1 cellular context compared by ENCODE assay signal in the genomic region with DNA sequence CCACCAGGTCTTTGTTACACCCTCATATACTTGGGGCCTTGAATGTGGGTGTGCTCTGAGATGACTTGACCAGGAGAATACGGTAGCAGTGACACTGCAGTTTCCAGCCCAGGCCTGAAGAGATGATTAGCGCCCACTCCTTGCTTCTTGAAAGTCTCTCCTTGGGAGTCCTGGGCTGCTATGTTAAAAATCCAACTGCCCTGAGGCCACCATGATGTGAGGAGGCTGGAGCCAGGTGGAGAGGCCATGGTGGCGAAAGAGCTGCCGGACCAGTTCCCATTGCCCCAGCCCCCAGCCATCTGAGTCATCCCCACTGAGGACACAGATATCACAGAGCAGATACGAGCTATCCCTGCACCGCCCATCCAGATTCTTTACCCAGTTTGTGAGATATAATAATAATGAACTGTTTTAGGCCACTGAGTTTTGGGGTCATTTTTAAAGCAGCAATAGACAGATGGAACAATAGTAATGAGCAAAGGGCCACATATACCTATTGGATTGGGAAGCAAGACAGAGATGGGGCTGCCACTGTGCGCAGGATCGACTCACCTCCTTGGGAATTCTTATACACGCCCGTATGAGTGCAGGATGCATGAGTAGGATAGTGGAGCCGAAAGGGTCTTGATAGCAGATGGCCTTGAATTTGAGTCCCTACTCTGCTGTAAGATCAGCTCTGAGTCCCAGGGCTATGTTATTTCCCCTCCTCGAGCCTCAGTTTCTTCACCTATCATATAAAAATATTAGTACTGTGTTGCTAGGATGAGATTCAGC.
A peak's percentile ranks its signal among the peaks of the same experiment; 100 is the strongest.
TF ChIP-seq lines count a peak whose summit lies in the region.

No MANE protein-coding gene starts in this region.

TF ChIP-seq in K562, 482 proteins besides CTCF, POLR2A, EP300 and RAD21 (continues in another document):
- TF ChIP-seq ZNF23 (CRISPR knock-in tag; IDR thresholded peaks at IDR 0.05) (no peak), SIN3A (IDR thresholded peaks at IDR 0.05; ENCODE audit: borderline replicate concordance in 2 of 2, control insufficient read depth in 1 of 2, low read depth in 2 of 2, low read length in 2 of 2) (no peak), MAFK (IDR thresholded peaks at IDR 0.05; ENCODE audit: low read length) (peak; percentile 75), SMAD4 (CRISPR knock-in tag; conservative IDR thresholded peaks at IDR 0.05) (no peak; the same call in 1 of the 2 replicates), ZNF274 (IDR thresholded peaks at IDR 0.05; ENCODE audit: borderline replicate concordance, low read depth, low read length) (no peak), TCFL5 (CRISPR knock-in tag; conservative IDR thresholded peaks at IDR 0.05) (no peak), EGR1 (conservative IDR thresholded peaks at IDR 0.05) (peak; percentile 44), RFX5 (IDR thresholded peaks at IDR 0.05; ENCODE audit: low read depth, low read length) (no peak), TAF9B (IDR thresholded peaks at IDR 0.05; ENCODE audit: partially characterized antibody) (no peak), RFX7 (CRISPR knock-in tag; IDR thresholded peaks at IDR 0.05) (no peak), CEBPB (tag; IDR thresholded peaks at IDR 0.05) (peak; percentile 20; the same call in 1 of the 2 replicates), MTF1 (CRISPR knock-in tag; IDR thresholded peaks at IDR 0.05; ENCODE audit: borderline replicate concordance) (no peak), ZNF41 (CRISPR knock-in tag; conservative IDR thresholded peaks at IDR 0.05) (no peak), DPF2 (IDR thresholded peaks at IDR 0.05) (peak; percentile 68; the same call in 1 of the 2 replicates), TAF1 (IDR thresholded peaks at IDR 0.05; ENCODE audit: control insufficient read depth, extremely low read depth, insufficient read depth, low read length, severe bottlenecking) (no peak), COPS2 (conservative IDR thresholded peaks at IDR 0.05) (no peak), TRIM24 (IDR thresholded peaks at IDR 0.05) (peak; percentile 37 to 38; a peak in 2 of 4 replicates), CBFA2T3 (IDR thresholded peaks at IDR 0.05) (peak; percentile 22), HNRNPK (IDR thresholded peaks at IDR 0.05; ENCODE audit: low read depth, low read length, poor library complexity, severe bottlenecking) (no peak), CSDE1 (IDR thresholded peaks at IDR 0.05) (no peak), POLR2G (IDR thresholded peaks at IDR 0.05; ENCODE audit: low read depth, low read length) (0 out of 2 replicates have a peak, but pooled peaks have one; percentile 23), MYC (IDR thresholded peaks at IDR 0.05; ENCODE audit: low read depth, low read length) (0 out of 2 replicates have a peak, but pooled peaks have one; percentile 33), MYC (CRISPR knock-in tag; IDR thresholded peaks at IDR 0.05; ENCODE audit: borderline replicate concordance, low read depth) (no peak), PHF21A (IDR thresholded peaks at IDR 0.05; ENCODE audit: borderline replicate concordance, low read depth) (no peak), GABPA (tag; conservative IDR thresholded peaks at IDR 0.05; ENCODE audit: low read depth) (no peak), SNIP1 (IDR thresholded peaks at IDR 0.05; ENCODE audit: low read depth) (no peak), MEF2D (tag; conservative IDR thresholded peaks at IDR 0.05; ENCODE audit: low read depth) (no peak), ZNF347 (CRISPR knock-in tag; IDR thresholded peaks at IDR 0.05; ENCODE audit: low read depth) (no peak), FOXM1 (IDR thresholded peaks at IDR 0.05; ENCODE audit: low read depth) (no peak), FOXM1 (CRISPR knock-in tag; IDR thresholded peaks at IDR 0.05; ENCODE audit: low read depth) (no peak), ZNF316 (IDR thresholded peaks at IDR 0.05) (peak; percentile 89)
- TF ChIP-seq, protein P1, sequence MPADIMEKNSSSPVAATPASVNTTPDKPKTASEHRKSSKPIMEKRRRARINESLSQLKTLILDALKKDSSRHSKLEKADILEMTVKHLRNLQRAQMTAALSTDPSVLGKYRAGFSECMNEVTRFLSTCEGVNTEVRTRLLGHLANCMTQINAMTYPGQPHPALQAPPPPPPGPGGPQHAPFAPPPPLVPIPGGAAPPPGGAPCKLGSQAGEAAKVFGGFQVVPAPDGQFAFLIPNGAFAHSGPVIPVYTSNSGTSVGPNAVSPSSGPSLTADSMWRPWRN (IDR thresholded peaks at IDR 0.05; ENCODE audit: low read depth): no peak
- TF ChIP-seq, protein P2, sequence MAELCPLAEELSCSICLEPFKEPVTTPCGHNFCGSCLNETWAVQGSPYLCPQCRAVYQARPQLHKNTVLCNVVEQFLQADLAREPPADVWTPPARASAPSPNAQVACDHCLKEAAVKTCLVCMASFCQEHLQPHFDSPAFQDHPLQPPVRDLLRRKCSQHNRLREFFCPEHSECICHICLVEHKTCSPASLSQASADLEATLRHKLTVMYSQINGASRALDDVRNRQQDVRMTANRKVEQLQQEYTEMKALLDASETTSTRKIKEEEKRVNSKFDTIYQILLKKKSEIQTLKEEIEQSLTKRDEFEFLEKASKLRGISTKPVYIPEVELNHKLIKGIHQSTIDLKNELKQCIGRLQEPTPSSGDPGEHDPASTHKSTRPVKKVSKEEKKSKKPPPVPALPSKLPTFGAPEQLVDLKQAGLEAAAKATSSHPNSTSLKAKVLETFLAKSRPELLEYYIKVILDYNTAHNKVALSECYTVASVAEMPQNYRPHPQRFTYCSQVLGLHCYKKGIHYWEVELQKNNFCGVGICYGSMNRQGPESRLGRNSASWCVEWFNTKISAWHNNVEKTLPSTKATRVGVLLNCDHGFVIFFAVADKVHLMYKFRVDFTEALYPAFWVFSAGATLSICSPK (IDR thresholded peaks at IDR 0.05; ENCODE audit: borderline replicate concordance): no peak
- TF ChIP-seq, protein P3, sequence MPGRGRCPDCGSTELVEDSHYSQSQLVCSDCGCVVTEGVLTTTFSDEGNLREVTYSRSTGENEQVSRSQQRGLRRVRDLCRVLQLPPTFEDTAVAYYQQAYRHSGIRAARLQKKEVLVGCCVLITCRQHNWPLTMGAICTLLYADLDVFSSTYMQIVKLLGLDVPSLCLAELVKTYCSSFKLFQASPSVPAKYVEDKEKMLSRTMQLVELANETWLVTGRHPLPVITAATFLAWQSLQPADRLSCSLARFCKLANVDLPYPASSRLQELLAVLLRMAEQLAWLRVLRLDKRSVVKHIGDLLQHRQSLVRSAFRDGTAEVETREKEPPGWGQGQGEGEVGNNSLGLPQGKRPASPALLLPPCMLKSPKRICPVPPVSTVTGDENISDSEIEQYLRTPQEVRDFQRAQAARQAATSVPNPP (IDR thresholded peaks at IDR 0.05; ENCODE audit: borderline replicate concordance, insufficient read depth, insufficient read length): no peak
- TF ChIP-seq, protein P4, sequence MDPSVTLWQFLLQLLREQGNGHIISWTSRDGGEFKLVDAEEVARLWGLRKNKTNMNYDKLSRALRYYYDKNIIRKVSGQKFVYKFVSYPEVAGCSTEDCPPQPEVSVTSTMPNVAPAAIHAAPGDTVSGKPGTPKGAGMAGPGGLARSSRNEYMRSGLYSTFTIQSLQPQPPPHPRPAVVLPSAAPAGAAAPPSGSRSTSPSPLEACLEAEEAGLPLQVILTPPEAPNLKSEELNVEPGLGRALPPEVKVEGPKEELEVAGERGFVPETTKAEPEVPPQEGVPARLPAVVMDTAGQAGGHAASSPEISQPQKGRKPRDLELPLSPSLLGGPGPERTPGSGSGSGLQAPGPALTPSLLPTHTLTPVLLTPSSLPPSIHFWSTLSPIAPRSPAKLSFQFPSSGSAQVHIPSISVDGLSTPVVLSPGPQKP (CRISPR knock-in tag; IDR thresholded peaks at IDR 0.05): no peak
- TF ChIP-seq, protein P5, sequence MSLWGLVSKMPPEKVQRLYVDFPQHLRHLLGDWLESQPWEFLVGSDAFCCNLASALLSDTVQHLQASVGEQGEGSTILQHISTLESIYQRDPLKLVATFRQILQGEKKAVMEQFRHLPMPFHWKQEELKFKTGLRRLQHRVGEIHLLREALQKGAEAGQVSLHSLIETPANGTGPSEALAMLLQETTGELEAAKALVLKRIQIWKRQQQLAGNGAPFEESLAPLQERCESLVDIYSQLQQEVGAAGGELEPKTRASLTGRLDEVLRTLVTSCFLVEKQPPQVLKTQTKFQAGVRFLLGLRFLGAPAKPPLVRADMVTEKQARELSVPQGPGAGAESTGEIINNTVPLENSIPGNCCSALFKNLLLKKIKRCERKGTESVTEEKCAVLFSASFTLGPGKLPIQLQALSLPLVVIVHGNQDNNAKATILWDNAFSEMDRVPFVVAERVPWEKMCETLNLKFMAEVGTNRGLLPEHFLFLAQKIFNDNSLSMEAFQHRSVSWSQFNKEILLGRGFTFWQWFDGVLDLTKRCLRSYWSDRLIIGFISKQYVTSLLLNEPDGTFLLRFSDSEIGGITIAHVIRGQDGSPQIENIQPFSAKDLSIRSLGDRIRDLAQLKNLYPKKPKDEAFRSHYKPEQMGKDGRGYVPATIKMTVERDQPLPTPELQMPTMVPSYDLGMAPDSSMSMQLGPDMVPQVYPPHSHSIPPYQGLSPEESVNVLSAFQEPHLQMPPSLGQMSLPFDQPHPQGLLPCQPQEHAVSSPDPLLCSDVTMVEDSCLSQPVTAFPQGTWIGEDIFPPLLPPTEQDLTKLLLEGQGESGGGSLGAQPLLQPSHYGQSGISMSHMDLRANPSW (CRISPR knock-in tag; IDR thresholded peaks at IDR 0.05): no peak
- TF ChIP-seq, protein P6, sequence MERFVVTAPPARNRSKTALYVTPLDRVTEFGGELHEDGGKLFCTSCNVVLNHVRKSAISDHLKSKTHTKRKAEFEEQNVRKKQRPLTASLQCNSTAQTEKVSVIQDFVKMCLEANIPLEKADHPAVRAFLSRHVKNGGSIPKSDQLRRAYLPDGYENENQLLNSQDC (CRISPR knock-in tag; IDR thresholded peaks at IDR 0.05): no peak
- TF ChIP-seq, protein P7, sequence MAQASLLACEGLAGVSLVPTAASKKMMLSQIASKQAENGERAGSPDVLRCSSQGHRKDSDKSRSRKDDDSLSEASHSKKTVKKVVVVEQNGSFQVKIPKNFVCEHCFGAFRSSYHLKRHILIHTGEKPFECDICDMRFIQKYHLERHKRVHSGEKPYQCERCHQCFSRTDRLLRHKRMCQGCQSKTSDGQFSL (CRISPR knock-in tag; IDR thresholded peaks at IDR 0.05): no peak
- TF ChIP-seq, protein P7 (tag; IDR thresholded peaks at IDR 0.05): no peak
- TF ChIP-seq, protein P8, sequence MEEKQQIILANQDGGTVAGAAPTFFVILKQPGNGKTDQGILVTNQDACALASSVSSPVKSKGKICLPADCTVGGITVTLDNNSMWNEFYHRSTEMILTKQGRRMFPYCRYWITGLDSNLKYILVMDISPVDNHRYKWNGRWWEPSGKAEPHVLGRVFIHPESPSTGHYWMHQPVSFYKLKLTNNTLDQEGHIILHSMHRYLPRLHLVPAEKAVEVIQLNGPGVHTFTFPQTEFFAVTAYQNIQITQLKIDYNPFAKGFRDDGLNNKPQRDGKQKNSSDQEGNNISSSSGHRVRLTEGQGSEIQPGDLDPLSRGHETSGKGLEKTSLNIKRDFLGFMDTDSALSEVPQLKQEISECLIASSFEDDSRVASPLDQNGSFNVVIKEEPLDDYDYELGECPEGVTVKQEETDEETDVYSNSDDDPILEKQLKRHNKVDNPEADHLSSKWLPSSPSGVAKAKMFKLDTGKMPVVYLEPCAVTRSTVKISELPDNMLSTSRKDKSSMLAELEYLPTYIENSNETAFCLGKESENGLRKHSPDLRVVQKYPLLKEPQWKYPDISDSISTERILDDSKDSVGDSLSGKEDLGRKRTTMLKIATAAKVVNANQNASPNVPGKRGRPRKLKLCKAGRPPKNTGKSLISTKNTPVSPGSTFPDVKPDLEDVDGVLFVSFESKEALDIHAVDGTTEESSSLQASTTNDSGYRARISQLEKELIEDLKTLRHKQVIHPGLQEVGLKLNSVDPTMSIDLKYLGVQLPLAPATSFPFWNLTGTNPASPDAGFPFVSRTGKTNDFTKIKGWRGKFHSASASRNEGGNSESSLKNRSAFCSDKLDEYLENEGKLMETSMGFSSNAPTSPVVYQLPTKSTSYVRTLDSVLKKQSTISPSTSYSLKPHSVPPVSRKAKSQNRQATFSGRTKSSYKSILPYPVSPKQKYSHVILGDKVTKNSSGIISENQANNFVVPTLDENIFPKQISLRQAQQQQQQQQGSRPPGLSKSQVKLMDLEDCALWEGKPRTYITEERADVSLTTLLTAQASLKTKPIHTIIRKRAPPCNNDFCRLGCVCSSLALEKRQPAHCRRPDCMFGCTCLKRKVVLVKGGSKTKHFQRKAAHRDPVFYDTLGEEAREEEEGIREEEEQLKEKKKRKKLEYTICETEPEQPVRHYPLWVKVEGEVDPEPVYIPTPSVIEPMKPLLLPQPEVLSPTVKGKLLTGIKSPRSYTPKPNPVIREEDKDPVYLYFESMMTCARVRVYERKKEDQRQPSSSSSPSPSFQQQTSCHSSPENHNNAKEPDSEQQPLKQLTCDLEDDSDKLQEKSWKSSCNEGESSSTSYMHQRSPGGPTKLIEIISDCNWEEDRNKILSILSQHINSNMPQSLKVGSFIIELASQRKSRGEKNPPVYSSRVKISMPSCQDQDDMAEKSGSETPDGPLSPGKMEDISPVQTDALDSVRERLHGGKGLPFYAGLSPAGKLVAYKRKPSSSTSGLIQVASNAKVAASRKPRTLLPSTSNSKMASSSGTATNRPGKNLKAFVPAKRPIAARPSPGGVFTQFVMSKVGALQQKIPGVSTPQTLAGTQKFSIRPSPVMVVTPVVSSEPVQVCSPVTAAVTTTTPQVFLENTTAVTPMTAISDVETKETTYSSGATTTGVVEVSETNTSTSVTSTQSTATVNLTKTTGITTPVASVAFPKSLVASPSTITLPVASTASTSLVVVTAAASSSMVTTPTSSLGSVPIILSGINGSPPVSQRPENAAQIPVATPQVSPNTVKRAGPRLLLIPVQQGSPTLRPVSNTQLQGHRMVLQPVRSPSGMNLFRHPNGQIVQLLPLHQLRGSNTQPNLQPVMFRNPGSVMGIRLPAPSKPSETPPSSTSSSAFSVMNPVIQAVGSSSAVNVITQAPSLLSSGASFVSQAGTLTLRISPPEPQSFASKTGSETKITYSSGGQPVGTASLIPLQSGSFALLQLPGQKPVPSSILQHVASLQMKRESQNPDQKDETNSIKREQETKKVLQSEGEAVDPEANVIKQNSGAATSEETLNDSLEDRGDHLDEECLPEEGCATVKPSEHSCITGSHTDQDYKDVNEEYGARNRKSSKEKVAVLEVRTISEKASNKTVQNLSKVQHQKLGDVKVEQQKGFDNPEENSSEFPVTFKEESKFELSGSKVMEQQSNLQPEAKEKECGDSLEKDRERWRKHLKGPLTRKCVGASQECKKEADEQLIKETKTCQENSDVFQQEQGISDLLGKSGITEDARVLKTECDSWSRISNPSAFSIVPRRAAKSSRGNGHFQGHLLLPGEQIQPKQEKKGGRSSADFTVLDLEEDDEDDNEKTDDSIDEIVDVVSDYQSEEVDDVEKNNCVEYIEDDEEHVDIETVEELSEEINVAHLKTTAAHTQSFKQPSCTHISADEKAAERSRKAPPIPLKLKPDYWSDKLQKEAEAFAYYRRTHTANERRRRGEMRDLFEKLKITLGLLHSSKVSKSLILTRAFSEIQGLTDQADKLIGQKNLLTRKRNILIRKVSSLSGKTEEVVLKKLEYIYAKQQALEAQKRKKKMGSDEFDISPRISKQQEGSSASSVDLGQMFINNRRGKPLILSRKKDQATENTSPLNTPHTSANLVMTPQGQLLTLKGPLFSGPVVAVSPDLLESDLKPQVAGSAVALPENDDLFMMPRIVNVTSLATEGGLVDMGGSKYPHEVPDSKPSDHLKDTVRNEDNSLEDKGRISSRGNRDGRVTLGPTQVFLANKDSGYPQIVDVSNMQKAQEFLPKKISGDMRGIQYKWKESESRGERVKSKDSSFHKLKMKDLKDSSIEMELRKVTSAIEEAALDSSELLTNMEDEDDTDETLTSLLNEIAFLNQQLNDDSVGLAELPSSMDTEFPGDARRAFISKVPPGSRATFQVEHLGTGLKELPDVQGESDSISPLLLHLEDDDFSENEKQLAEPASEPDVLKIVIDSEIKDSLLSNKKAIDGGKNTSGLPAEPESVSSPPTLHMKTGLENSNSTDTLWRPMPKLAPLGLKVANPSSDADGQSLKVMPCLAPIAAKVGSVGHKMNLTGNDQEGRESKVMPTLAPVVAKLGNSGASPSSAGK (IDR thresholded peaks at IDR 0.05): peak; percentile 79
